ENCODE assay signal across 12 cellular contexts in the genomic region with DNA sequence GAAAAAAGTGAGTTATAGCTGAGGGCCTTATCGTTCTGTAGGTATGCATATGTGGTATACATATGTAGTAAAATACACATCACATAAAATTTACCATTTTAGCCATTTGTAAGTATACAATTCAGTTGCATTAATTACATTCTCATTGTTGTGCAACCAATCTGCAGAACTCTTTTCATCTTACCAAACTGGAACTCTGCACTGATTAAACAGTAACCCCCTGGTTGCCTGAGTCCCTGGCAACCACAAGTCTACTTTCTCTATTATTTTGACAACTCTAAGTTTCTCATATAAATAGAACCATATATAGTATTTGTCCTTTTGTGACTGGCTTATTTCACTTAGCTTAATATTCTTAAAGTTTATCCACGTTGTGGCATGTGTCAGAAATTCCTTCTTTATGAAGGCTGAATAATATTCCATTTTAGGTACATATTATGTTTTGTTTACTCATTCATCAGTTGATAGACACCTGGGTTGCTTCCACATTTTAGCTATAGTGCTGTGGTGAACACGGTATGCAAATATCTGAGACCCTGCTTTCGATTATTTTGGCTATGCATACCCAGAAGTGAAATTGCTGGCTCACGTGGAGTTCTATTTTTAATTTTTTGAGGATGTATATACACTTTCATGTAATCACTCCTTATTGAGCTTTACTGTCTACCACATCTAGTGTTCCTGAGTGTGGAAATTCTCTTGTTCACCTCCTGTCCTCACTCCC. TPM values are rescaled to one million over a fixed set of nuclear protein-coding genes. Genes with fewer than 3 reads are reported as not detected.
A peak's percentile ranks its signal among the peaks of the same experiment; 100 is the strongest.
DNase-seq lines count a peak whose midpoint lies in the region; ATAC-seq and TF ChIP-seq lines count a peak whose summit lies in the region.
"Had no signal": no experiment of that assay in that cellular context is flagged by ENCODE, and none has a peak within 500 bp of the region (broad histone marks: within the 10 kb centered on the region; RNA-seq: fewer than 3 reads in every experiment).

No MANE protein-coding gene starts in this region.

- no peaks in the 10 kb centered on the region for H3K27me3 Mint-ChIP-seq in CD4-positive, alpha-beta T cell

- no peak for ATAC-seq in CD4-positive, alpha-beta T cell (ENCODE audit: poor library complexity)
- ATAC-seq in GM19324 (IDR thresholded peaks at IDR 0.05; ENCODE audit: low FRiP score, unreplicated experiment) (peak; percentile 39), HG02759 (IDR thresholded peaks at IDR 0.05; ENCODE audit: unreplicated experiment) (peak; percentile 39), HG03565 (IDR thresholded peaks at IDR 0.05; ENCODE audit: unreplicated experiment) (peak; percentile 33), GM19328 (IDR thresholded peaks at IDR 0.05; ENCODE audit: unreplicated experiment) (no peak), gastrocnemius medialis (no peak)

- H3K27me3 ChIP-seq in CD4-positive, alpha-beta T cell (ENCODE audit: control insufficient read depth, insufficient read depth, low read length) = no peaks in the 10 kb centered on the region
- H3K27me3 ChIP-seq in right atrium auricular region = no peaks in the 10 kb centered on the region
- no peaks in the 10 kb centered on the region for H3K27me3 ChIP-seq in gastrocnemius medialis

- H3K36me3 ChIP-seq in right atrium auricular region = no peaks in the 10 kb centered on the region
- peaks cover 0 to 7% of the 10 kb centered on the region in 2 donors for H3K36me3 ChIP-seq in gastrocnemius medialis

- POLR2A ChIA-PET in CD4-positive, alpha-beta T cell (lab: Charles Lee) = interaction anchor here (0.7 kb wide), 1 partner anchor 33 kb away, joined by 3 read pairs; no protein-coding TSS in a partner anchor

- no peak overlapping the region for H3K27ac Mint-ChIP-seq in CD4-positive, alpha-beta T cell

- H3K4me3 ChIP-seq in right atrium auricular region = no peak overlapping the region
- H3K4me3 ChIP-seq in gastrocnemius medialis = no peak overlapping the region

- no peak for TF ChIP-seq POLR2A in gastrocnemius medialis (IDR thresholded peaks at IDR 0.05)

- TF ChIP-seq CTCF in CD4-positive, alpha-beta T cell (IDR thresholded peaks at IDR 0.05) = no peak
- TF ChIP-seq CTCF in right atrium auricular region (IDR thresholded peaks at IDR 0.05) = no peak
- no peak for TF ChIP-seq CTCF in gastrocnemius medialis (IDR thresholded peaks at IDR 0.05 in 4 of 5, conservative IDR thresholded peaks at IDR 0.05 in 1 of 5)

- in situ Hi-C loops in gastrocnemius medialis (cut with MboI; ENCODE audit: low sequenced_read_pairs in 4 of 4) = loop anchor here in 2 of 4 donors (25.0 kb wide), 2 partner anchors 201 to 651 kb away; a partner anchor contains a TSS

- H3K4me1 Mint-ChIP-seq in CD4-positive, alpha-beta T cell (ENCODE audit: low read depth) = peaks cover 35% of the 10 kb centered on the region

- CTCF ChIA-PET in CD4-positive, alpha-beta T cell (lab: Charles Lee) = interaction anchor here (1.6 kb wide), 1 partner anchor 15 kb away, joined by 4 read pairs; no protein-coding TSS in a partner anchor

- no peak overlapping the region for H3K27ac ChIP-seq in CD4-positive, alpha-beta T cell (ENCODE audit: low read depth, low read length)
- H3K27ac ChIP-seq in right atrium auricular region (no peak overlapping the region), gastrocnemius medialis (no peak overlapping the region)

- no peaks in the 10 kb centered on the region for H3K9me3 Mint-ChIP-seq in CD4-positive, alpha-beta T cell

- H3K9me3 ChIP-seq in CD4-positive, alpha-beta T cell (ENCODE audit: control insufficient read depth, low read length) = no peaks in the 10 kb centered on the region
- no peaks in the 10 kb centered on the region for H3K9me3 ChIP-seq in right atrium auricular region
- no peaks in the 10 kb centered on the region for H3K9me3 ChIP-seq in gastrocnemius medialis

- H3K36me3 Mint-ChIP-seq in CD4-positive, alpha-beta T cell (ENCODE audit: low read depth) = peaks cover 11% of the 10 kb centered on the region

- no peak for DNase-seq in CD4-positive, alpha-beta T cell
- DNase-seq in D341Med (ENCODE audit: low spot score) (no peak), right atrium auricular region (ENCODE audit: low spot score) (no peak), gastrocnemius medialis (no peak)
- DNase-seq: ACHN; anterior cingulate cortex; NCI-H1048; stimulated activated naive CD4-positive, alpha-beta T cell had no signal

- intact Hi-C loops in CD4-positive, alpha-beta T cell (cut with DNase I, micrococcal nuclease) = loop anchor here (5.0 to 10.0 kb wide), 6 partner anchors 71 to 1209 kb away; a partner anchor contains a TSS
- intact Hi-C loops in gastrocnemius medialis (cut with DNase I; ENCODE audit: low total_unique reads) = loop anchor here (10.0 kb wide), 1 partner anchor 659 kb away; a partner anchor contains a TSS

- H3K4me1 ChIP-seq in right atrium auricular region = peaks cover 0 to 21% of the 10 kb centered on the region in 2 donors
- H3K4me1 ChIP-seq in gastrocnemius medialis = peaks cover 20 to 23% of the 10 kb centered on the region in 2 donors

- H3K4me3 Mint-ChIP-seq in CD4-positive, alpha-beta T cell = peak overlapping the region; percentile 25

RNA-seq across cellular contexts. Expression of a gene that starts 1.6 kb away (rescaled TPM):
- total RNA-seq in CD4-positive, alpha-beta T cell = 10 to 100 TPM; 15.0 to 15.4 TPM
- total RNA-seq in right atrium auricular region = 10 to 100 TPM; 11.8 to 13.1 TPM
- total RNA-seq in gastrocnemius medialis = 10 to 100 TPM in 2 of 4 donors, 1 to 10 TPM in 2; 5.0 to 15.0 (median 10.5) TPM

Comparison
In these comparisons a context has a peak if more than half of its experiments do, and no peak if none do; other contexts are left out.
1. ATAC-seq: peak in GM19324 (single experiment), HG02759 (single experiment) and HG03565 (single experiment); none in CD4-positive, alpha-beta T cell (single experiment), GM19328 (single experiment) and gastrocnemius medialis (0 of 2).